ENCODE assay signal across 11 cellular contexts in genomic region chr13:73061478-73062275, GRCh38. TPM values are rescaled to one million over a fixed set of nuclear protein-coding genes. Genes with fewer than 3 reads are reported as not detected.
DNase-seq lines count a peak whose midpoint lies in the region; ATAC-seq and TF ChIP-seq lines count a peak whose summit lies in the region.
"Had no signal": no experiment of that assay in that cellular context is flagged by ENCODE, and none has a peak within 500 bp of the region (broad histone marks: within the 10 kb centered on the region; RNA-seq: fewer than 3 reads in every experiment).

No MANE protein-coding gene starts in this region.

- CTCF ChIA-PET in HEK293 (lab: Yijun Ruan, JAX): interaction anchor here (0.5 to 0.6 kb wide), 2 partner anchors 234 to 475 kb away, joined by 3 to 4 read pairs; no protein-coding TSS in a partner anchor

- H3K36me3 Mint-ChIP-seq in brain: peaks cover 29% of the 10 kb centered on the region

- peaks cover 63% of the 10 kb centered on the region for H3K4me1 Mint-ChIP-seq in brain

- peak overlapping the region; percentile 8 to 95 (median 34) for H3K4me3 Mint-ChIP-seq in brain
- H3K4me3 Mint-ChIP-seq: activated naive CD8-positive, alpha-beta T cell treated with anti-CD3 and anti-CD28 coated beads, Interleukin-2, amount 50 U/mL, for 24 hours had no signal

- intact Hi-C loops in lower leg skin (cut with DNase I; ENCODE audit: low total_unique reads): loop anchor here (10.0 kb wide), 1 partner anchor 653 kb away; no protein-coding TSS in a partner anchor
- intact Hi-C loops in stomach (cut with DNase I; ENCODE audit: low total_unique reads): no loop called here

- H3K27ac ChIP-seq in HEK293 (ENCODE audit: extremely low read depth, low read depth, low read length) (no peak overlapping the region), stomach (peak overlapping the region; percentile 60 to 92 (median 90))

- DNase-seq in lower leg skin (ENCODE audit: low spot score in 2 of 2) (no peak), stomach (no peak), GM19238 (ENCODE audit: insufficient read length, low spot score) (no peak), RKO (ENCODE audit: low spot score) (no peak)
- DNase-seq in activated CD8-positive, alpha-beta memory T cell treated with anti-CD3 and anti-CD28 coated beads, Interleukin-2, amount 50 U/mL, for 48 hours: no peak
- DNase-seq: activated naive CD8-positive, alpha-beta T cell treated with anti-CD3 and anti-CD28 coated beads, Interleukin-2, amount 50 U/mL, for 24 hours; T-helper 1 cell had no signal

- peak overlapping the region; percentile 14 for H3K4me3 ChIP-seq in HEK293 (ENCODE audit: low read depth, low read length)
- H3K4me3 ChIP-seq in lower leg skin (ENCODE audit: low read depth, poor library complexity, severe bottlenecking): peak overlapping the region; percentile 14
- peak overlapping the region; percentile 69 to 90 (median 82) for H3K4me3 ChIP-seq in stomach

- peaks cover 54% of the 10 kb centered on the region for H3K27me3 Mint-ChIP-seq in brain

- no peaks in the 10 kb centered on the region for H3K4me1 ChIP-seq in HEK293 (ENCODE audit: control insufficient read depth, insufficient read depth, low read length)
- peaks cover 9 to 46% (median 25%) of the 10 kb centered on the region in 4 donors for H3K4me1 ChIP-seq in stomach

- TF ChIP-seq CTCF in HEK293 (tag by site-specific recombination; IDR thresholded peaks at IDR 0.05): no peak
- TF ChIP-seq CTCF in brain (conservative IDR thresholded peaks at IDR 0.05): no peak
- TF ChIP-seq CTCF in lower leg skin (IDR thresholded peaks at IDR 0.05): no peak
- no peak for TF ChIP-seq CTCF in stomach (IDR thresholded peaks at IDR 0.05)

- H3K9me3 Mint-ChIP-seq in brain: peaks cover 0 to 3% (median 0%) of the 10 kb centered on the region in 5 experiments
- H3K9me3 Mint-ChIP-seq: activated naive CD8-positive, alpha-beta T cell treated with anti-CD3 and anti-CD28 coated beads, Interleukin-2, amount 50 U/mL, for 24 hours had no signal

- TF ChIP-seq POLR2A in lower leg skin (IDR thresholded peaks at IDR 0.05): no peak
- no peak for TF ChIP-seq POLR2A in stomach (IDR thresholded peaks at IDR 0.05)

- peak overlapping the region in 2 of 5 experiments; percentile 25 to 92 for H3K27ac Mint-ChIP-seq in brain
- H3K27ac Mint-ChIP-seq: activated naive CD8-positive, alpha-beta T cell treated with anti-CD3 and anti-CD28 coated beads, Interleukin-2, amount 50 U/mL, for 24 hours had no signal

- peaks cover 0 to 43% of the 10 kb centered on the region in 2 experiments; a peak in 1 of 3 replicates for H3K36me3 ChIP-seq in HEK293 (ENCODE audit: control insufficient read depth in 2 of 2, insufficient read depth in 1 of 2, low read length in 2 of 2)
- peaks cover 0 to 12% (median 9%) of the 10 kb centered on the region in 4 donors for H3K36me3 ChIP-seq in stomach
- H3K36me3 ChIP-seq: right atrium auricular region had no signal

- no peak for TF ChIP-seq EP300 in stomach (IDR thresholded peaks at IDR 0.05)

- POLR2A ChIA-PET in HEK293 (lab: Yijun Ruan, JAX): interaction anchor here (0.5 kb wide), 1 partner anchor 96 kb away, joined by 5 read pairs; no protein-coding TSS in a partner anchor

- H3K9me3 ChIP-seq in HEK293 (ENCODE audit: control insufficient read depth, insufficient read depth, low read depth, low read length): no peaks in the 10 kb centered on the region
- H3K9me3 ChIP-seq in stomach: no peaks in the 10 kb centered on the region
- H3K9me3 ChIP-seq: right atrium auricular region had no signal

- H3K27me3 ChIP-seq in stomach: peaks cover 0 to 9% (median 0%) of the 10 kb centered on the region in 3 donors
- H3K27me3 ChIP-seq: right atrium auricular region had no signal

- 59 to 60% methylated on average over 15 of the region's 15 CpGs for WGBS in lower leg skin, 2 donors
- WGBS in stomach, 5 donors: 32 to 58% (median 40%) methylated on average over 15 of the region's 15 CpGs

- ATAC-seq in HG03460 (IDR thresholded peaks at IDR 0.05; ENCODE audit: unreplicated experiment): no peak
- ATAC-seq: activated naive CD8-positive, alpha-beta T cell treated with anti-CD3 and anti-CD28 coated beads, Interleukin-2, amount 50 U/mL, for 24 hours had no signal

TF ChIP-seq in HEK293, 187 proteins besides CTCF, POLR2A, EP300 and RAD21:
- no peak for TF ChIP-seq ZNF133 (tag by site-specific recombination; IDR thresholded peaks at IDR 0.05)
- TF ChIP-seq KLF1 (tag by site-specific recombination; IDR thresholded peaks at IDR 0.05): no peak
- no peak for TF ChIP-seq KLF17 (tag by site-specific recombination; IDR thresholded peaks at IDR 0.05)
- peak; percentile 67 for TF ChIP-seq PRDM10 (tag by site-specific recombination; IDR thresholded peaks at IDR 0.05)
- TF ChIP-seq ZSCAN23 (tag by site-specific recombination; IDR thresholded peaks at IDR 0.05): no peak
- no peak for TF ChIP-seq ZNF837 (tag by site-specific recombination; IDR thresholded peaks at IDR 0.05)
- TF ChIP-seq ZNF707 (tag by site-specific recombination; IDR thresholded peaks at IDR 0.05): no peak
- no peak for TF ChIP-seq ZNF146 (tag by site-specific recombination; IDR thresholded peaks at IDR 0.05)
- TF ChIP-seq ZBTB20 (tag by site-specific recombination; IDR thresholded peaks at IDR 0.05): no peak
- TF ChIP-seq ZFP3 (tag by site-specific recombination; IDR thresholded peaks at IDR 0.05; ENCODE audit: low read depth): no peak
- peak; percentile 83 for TF ChIP-seq SCRT2 (tag by site-specific recombination; IDR thresholded peaks at IDR 0.05)
- no peak for TF ChIP-seq WT1 (tag by site-specific recombination; IDR thresholded peaks at IDR 0.05)
- TF ChIP-seq SCRT1 (tag by site-specific recombination; IDR thresholded peaks at IDR 0.05; ENCODE audit: borderline replicate concordance): peak; percentile 25; the same call in 1 of the 2 replicates

RNA-seq across cellular contexts. Expression of gene KLF5, which starts 2.9 kb away (rescaled TPM):
- polyA plus RNA-seq in brain (ENCODE audit: insufficient read depth, low read depth, low replicate concordance) (13.8 TPM), stomach (100 to 1,000 TPM in 1 of 3 donors, 10 to 100 TPM in 2; 23.7 to 104 (median 82.3) TPM)
- total RNA-seq in lower leg skin (100 to 1,000 TPM; 244 to 544 (median 359) TPM), stomach (100 to 1,000 TPM in 1 of 5 donors, 10 to 100 TPM in 4; 35.7 to 585 (median 73.9) TPM)

Comparison
In these comparisons a context has a peak if more than half of its experiments do, and no peak if none do; other contexts are left out.
1. H3K4me3 ChIP-seq: peak in every context shown above with its lines; median percentile 82 in stomach; 14 in HEK293; 14 in lower leg skin.